8 cellular contexts compared by ENCODE assay signal in the genomic region with DNA sequence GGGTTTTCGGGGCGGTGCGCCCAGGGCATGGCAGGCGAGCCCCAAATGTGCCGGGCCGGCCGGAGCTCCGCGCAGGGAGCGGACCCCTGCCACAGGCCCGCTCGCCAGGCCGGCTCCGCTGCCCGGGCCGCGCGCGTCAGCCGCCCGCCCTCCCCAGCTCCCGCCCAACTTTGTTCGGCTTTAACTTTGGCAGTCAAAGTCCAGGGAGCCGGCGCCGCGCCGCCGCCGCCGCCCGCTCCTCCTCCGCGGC. TPM values are rescaled to one million over a fixed set of nuclear protein-coding genes. Genes with fewer than 3 reads are reported as not detected.
A peak's percentile ranks its signal among the peaks of the same experiment; 100 is the strongest.
DNase-seq lines count a peak whose midpoint lies in the region; ATAC-seq and TF ChIP-seq lines count a peak whose summit lies in the region.

No MANE protein-coding gene starts in this region.

- ATAC-seq in GM19395 (IDR thresholded peaks at IDR 0.05; ENCODE audit: unreplicated experiment): peak; percentile 48
- ATAC-seq in HG03432 (IDR thresholded peaks at IDR 0.05; ENCODE audit: unreplicated experiment): peak; percentile 45
- ATAC-seq in activated T-cell treated with anti-CD3 and anti-CD28 coated beads, Interleukin-2, amount 50 U/mL, for 72 hours (replicated peaks in 1 of 2): peak; percentile 51 to 56

- no peaks in the 10 kb centered on the region for H3K9me3 Mint-ChIP-seq in CD14-positive monocyte
- H3K9me3 Mint-ChIP-seq in activated T-cell treated with anti-CD3 and anti-CD28 coated beads, Interleukin-2, amount 50 U/mL, for 72 hours: no peaks in the 10 kb centered on the region

- H3K27ac ChIP-seq in neural cell (ENCODE audit: low read length): peak overlapping the region; percentile 89

- intact Hi-C loops in CD14-positive monocyte (cut with micrococcal nuclease): no loop called here

- no peak for DNase-seq in CD14-positive monocyte (ENCODE audit: low spot score)
- peak in 1 of 2 donors; percentile 35 for DNase-seq in activated T-cell treated with anti-CD3 and anti-CD28 coated beads, Interleukin-2, amount 50 U/mL, for 72 hours
- DNase-seq in fibroblast of the aortic adventitia (ENCODE audit: low read depth): no peak
- no peak for DNase-seq in GF-D8 (lab: John Stamatoyannopoulos, UW)
- DNase-seq in GM20000 (ENCODE audit: low spot score): no peak

- H3K9me3 ChIP-seq in neural cell (ENCODE audit: low read length): no peaks in the 10 kb centered on the region

- peaks cover 18 to 21% of the 10 kb centered on the region in 2 donors for H3K36me3 Mint-ChIP-seq in CD14-positive monocyte
- H3K36me3 Mint-ChIP-seq in activated T-cell treated with anti-CD3 and anti-CD28 coated beads, Interleukin-2, amount 50 U/mL, for 72 hours (ENCODE audit: insufficient read depth in 2 of 2): peaks cover 3 to 18% of the 10 kb centered on the region in 2 donors

- TF ChIP-seq RAD21 in neural cell (conservative IDR thresholded peaks at IDR 0.05): no peak

- H4K20me1 ChIP-seq in neural cell (ENCODE audit: insufficient read depth): no peaks in the 10 kb centered on the region

- peak overlapping the region; percentile 92 to 96 for H3K4me3 Mint-ChIP-seq in CD14-positive monocyte
- peak overlapping the region; percentile 87 to 93 for H3K4me3 Mint-ChIP-seq in activated T-cell treated with anti-CD3 and anti-CD28 coated beads, Interleukin-2, amount 50 U/mL, for 72 hours

- no peak for TF ChIP-seq EP300 in neural cell (conservative IDR thresholded peaks at IDR 0.05; ENCODE audit: poor library complexity, severe bottlenecking)

- no peak overlapping the region for H3K4me2 ChIP-seq in neural cell (ENCODE audit: low read length)

- H3K4me3 ChIP-seq in fibroblast of the aortic adventitia (ENCODE audit: low read depth, low read length): peak overlapping the region; percentile 85
- H3K4me3 ChIP-seq in neural cell (ENCODE audit: low read length): peak overlapping the region; percentile 92

- H3F3A ChIP-seq in neural cell (ENCODE audit: insufficient read depth, low read length, poor library complexity, severe bottlenecking): no peaks in the 10 kb centered on the region

- H3K27me3 Mint-ChIP-seq in CD14-positive monocyte (ENCODE audit: low read depth in 3 of 3): peaks cover 2% of the 10 kb centered on the region in 3 donors
- no peaks in the 10 kb centered on the region for H3K27me3 Mint-ChIP-seq in activated T-cell treated with anti-CD3 and anti-CD28 coated beads, Interleukin-2, amount 50 U/mL, for 72 hours (ENCODE audit: low read depth)

- no peaks in the 10 kb centered on the region for H3K9me2 ChIP-seq in neural cell (ENCODE audit: insufficient read depth, low read length)

- H3K79me2 ChIP-seq in neural cell (replicated peaks; ENCODE audit: insufficient read depth, low read length): peaks cover 9% of the 10 kb centered on the region

- peaks cover 7% of the 10 kb centered on the region for H3K36me3 ChIP-seq in neural cell (ENCODE audit: insufficient read depth, low read length)

- H3K27ac Mint-ChIP-seq in CD14-positive monocyte: peak overlapping the region; percentile 69 to 94 (median 92)
- H3K27ac Mint-ChIP-seq in activated T-cell treated with anti-CD3 and anti-CD28 coated beads, Interleukin-2, amount 50 U/mL, for 72 hours: peak overlapping the region; percentile 94

- H2AFZ ChIP-seq in neural cell (ENCODE audit: low read depth, low read length): no peak overlapping the region

- H3K27me3 ChIP-seq in neural cell (ENCODE audit: insufficient read depth, low read depth, low read length): no peaks in the 10 kb centered on the region

- H3K4me1 Mint-ChIP-seq in CD14-positive monocyte: peaks cover 24% of the 10 kb centered on the region
- peaks cover 26% of the 10 kb centered on the region for H3K4me1 Mint-ChIP-seq in activated T-cell treated with anti-CD3 and anti-CD28 coated beads, Interleukin-2, amount 50 U/mL, for 72 hours (ENCODE audit: low read depth)

- peak overlapping the region; percentile 95 for H3K9ac ChIP-seq in neural cell (ENCODE audit: low read length)

- TF ChIP-seq CTCF in CD14-positive monocyte (IDR thresholded peaks at IDR 0.05) (no peak), fibroblast of the aortic adventitia (IDR thresholded peaks at IDR 0.05; ENCODE audit: insufficient read depth, low read length) (no peak), neural cell (IDR thresholded peaks at IDR 0.05; ENCODE audit: poor library complexity, severe bottlenecking) (no peak), GM20000 (IDR thresholded peaks at IDR 0.05; ENCODE audit: extremely low read depth, missing control alignments) (no peak)

TF ChIP-seq in neural cell, 6 proteins besides CTCF, POLR2A, EP300 and RAD21:
- TF ChIP-seq POLR2AphosphoS5 (IDR thresholded peaks at IDR 0.05) (no peak), EZH2 (IDR thresholded peaks at IDR 0.05; ENCODE audit: borderline replicate concordance, insufficient read depth, low read length, poor library complexity, severe bottlenecking) (no peak), TAF1 (IDR thresholded peaks at IDR 0.05; ENCODE audit: low read depth) (no peak), SMC3 (conservative IDR thresholded peaks at IDR 0.05; ENCODE audit: poor library complexity) (no peak), MXI1 (conservative IDR thresholded peaks at IDR 0.05; ENCODE audit: poor library complexity, severe bottlenecking) (no peak)
- TF ChIP-seq, protein P1, sequence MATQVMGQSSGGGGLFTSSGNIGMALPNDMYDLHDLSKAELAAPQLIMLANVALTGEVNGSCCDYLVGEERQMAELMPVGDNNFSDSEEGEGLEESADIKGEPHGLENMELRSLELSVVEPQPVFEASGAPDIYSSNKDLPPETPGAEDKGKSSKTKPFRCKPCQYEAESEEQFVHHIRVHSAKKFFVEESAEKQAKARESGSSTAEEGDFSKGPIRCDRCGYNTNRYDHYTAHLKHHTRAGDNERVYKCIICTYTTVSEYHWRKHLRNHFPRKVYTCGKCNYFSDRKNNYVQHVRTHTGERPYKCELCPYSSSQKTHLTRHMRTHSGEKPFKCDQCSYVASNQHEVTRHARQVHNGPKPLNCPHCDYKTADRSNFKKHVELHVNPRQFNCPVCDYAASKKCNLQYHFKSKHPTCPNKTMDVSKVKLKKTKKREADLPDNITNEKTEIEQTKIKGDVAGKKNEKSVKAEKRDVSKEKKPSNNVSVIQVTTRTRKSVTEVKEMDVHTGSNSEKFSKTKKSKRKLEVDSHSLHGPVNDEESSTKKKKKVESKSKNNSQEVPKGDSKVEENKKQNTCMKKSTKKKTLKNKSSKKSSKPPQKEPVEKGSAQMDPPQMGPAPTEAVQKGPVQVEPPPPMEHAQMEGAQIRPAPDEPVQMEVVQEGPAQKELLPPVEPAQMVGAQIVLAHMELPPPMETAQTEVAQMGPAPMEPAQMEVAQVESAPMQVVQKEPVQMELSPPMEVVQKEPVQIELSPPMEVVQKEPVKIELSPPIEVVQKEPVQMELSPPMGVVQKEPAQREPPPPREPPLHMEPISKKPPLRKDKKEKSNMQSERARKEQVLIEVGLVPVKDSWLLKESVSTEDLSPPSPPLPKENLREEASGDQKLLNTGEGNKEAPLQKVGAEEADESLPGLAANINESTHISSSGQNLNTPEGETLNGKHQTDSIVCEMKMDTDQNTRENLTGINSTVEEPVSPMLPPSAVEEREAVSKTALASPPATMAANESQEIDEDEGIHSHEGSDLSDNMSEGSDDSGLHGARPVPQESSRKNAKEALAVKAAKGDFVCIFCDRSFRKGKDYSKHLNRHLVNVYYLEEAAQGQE (IDR thresholded peaks at IDR 0.05; ENCODE audit: borderline replicate concordance): no peak

RNA-seq across cellular contexts. Expression of a gene that starts 0.5 kb away (rescaled TPM):
- polyA plus RNA-seq in CD14-positive monocyte: 1 to 10 TPM; 2.2 to 3.3 TPM
- 10 to 100 TPM; 16.7 to 19.6 TPM for total RNA-seq in activated T-cell treated with anti-CD3 and anti-CD28 coated beads, Interleukin-2, amount 50 U/mL, for 72 hours
- total RNA-seq in fibroblast of the aortic adventitia (ENCODE audit: low replicate concordance): 8.7 and 12.6 TPM in 2 replicates
- 17.9 and 20.2 TPM in 2 replicates for polyA plus RNA-seq in neural cell
- polyA minus RNA-seq in neural cell: 20.9 and 22.2 TPM in 2 replicates
